ENCODE assay signal across 23 cellular contexts in the genomic region with DNA sequence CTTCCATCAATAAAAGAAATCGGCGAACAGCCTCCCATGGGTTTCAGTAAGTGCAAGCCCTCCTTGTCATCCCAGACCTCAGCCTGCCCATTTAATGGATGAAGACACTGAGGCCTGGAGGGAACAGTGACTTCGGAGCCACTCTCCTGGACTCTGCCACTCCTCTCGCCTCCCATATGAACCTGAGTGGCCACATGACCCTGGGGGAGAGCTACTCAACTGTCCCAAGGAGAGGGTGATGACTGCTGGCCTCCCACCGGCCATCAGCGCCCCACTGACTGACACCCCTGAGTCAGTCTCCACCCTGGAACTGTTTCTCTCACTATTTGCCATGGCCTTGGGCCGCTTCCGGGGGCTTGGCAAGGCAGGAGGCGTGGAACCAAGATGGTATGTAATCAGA. TPM values are rescaled to one million over a fixed set of nuclear protein-coding genes. Genes with fewer than 3 reads are reported as not detected.
A peak's percentile ranks its signal among the peaks of the same experiment; 100 is the strongest.
DNase-seq lines count a peak whose midpoint lies in the region; ATAC-seq, FAIRE-seq and TF ChIP-seq lines count a peak whose summit lies in the region.
"Had no signal": no experiment of that assay in that cellular context is flagged by ENCODE, and none has a peak within 500 bp of the region (broad histone marks: within the 10 kb centered on the region; RNA-seq: fewer than 3 reads in every experiment).

No MANE protein-coding gene starts in this region.

- H2BK20ac ChIP-seq in H1 (ENCODE audit: low read length) = peak overlapping the region; percentile 98; the same call in 1 of the 2 replicates

- TF ChIP-seq POLR2A in H1 (IDR thresholded peaks at IDR 0.05; ENCODE audit: control extremely low read depth in 1 of 2, low read depth in 2 of 2, low read length in 2 of 2) = no peak
- no peak for TF ChIP-seq POLR2A in GM12891 (IDR thresholded peaks at IDR 0.05; ENCODE audit: low read depth, low read length)

- H2BK15ac ChIP-seq in H1 (ENCODE audit: low read length) = no peak overlapping the region

- peaks cover 8% of the 10 kb centered on the region for H3K36me3 Mint-ChIP-seq in activated naive CD8-positive, alpha-beta T cell treated with anti-CD3 and anti-CD28 coated beads, Interleukin-2, amount 10 ng/mL, durations not matched to agents 7 days and 5 days
- no peaks in the 10 kb centered on the region for H3K36me3 Mint-ChIP-seq in activated naive CD8-positive, alpha-beta T cell treated with anti-CD3 and anti-CD28 coated beads, Interleukin-2, amount 50 U/mL, for 24 hours (ENCODE audit: low read depth)
- no peaks in the 10 kb centered on the region for H3K36me3 Mint-ChIP-seq in nephron (ENCODE audit: low read depth)

- no peaks in the 10 kb centered on the region for H3K9me3 Mint-ChIP-seq in activated naive CD8-positive, alpha-beta T cell treated with anti-CD3 and anti-CD28 coated beads, Interleukin-2, amount 10 ng/mL, durations not matched to agents 7 days and 5 days
- no peaks in the 10 kb centered on the region for H3K9me3 Mint-ChIP-seq in activated naive CD8-positive, alpha-beta T cell treated with anti-CD3 and anti-CD28 coated beads, Interleukin-2, amount 50 U/mL, for 24 hours
- no peaks in the 10 kb centered on the region for H3K9me3 Mint-ChIP-seq in nephron
- H3K9me3 Mint-ChIP-seq: activated CD8-positive, alpha-beta T cell treated with anti-CD3 and anti-CD28 coated beads for 36 hours; activated T-cell treated with anti-CD3 and anti-CD28 coated beads, Interleukin-2, amount 50 U/mL, for 24 hours; H9; stimulated activated naive CD8-positive, alpha-beta T cell treated with anti-CD3 and anti-CD28 coated beads, Interleukin-15, Interleukin-2, amounts not matched to agents 100 ng/mL and 50 ng/mL, for 24 hours had no signal

- H3K23me2 ChIP-seq in H1 (ENCODE audit: low read depth, low read length) = no peaks in the 10 kb centered on the region

- H2BK12ac ChIP-seq in H1 (ENCODE audit: low read depth, low read length) = 0 out of 2 replicates have a peak overlapping the region, but pooled peaks have one; percentile 32

- H2AFZ ChIP-seq in H1 (ENCODE audit: low read length) = no peak overlapping the region

- no peak overlapping the region for H4K8ac ChIP-seq in H1 (ENCODE audit: extremely low read depth, insufficient read depth, low read length)

- POLR2A ChIA-PET in activated naive CD8-positive, alpha-beta T cell treated with anti-CD3 and anti-CD28 coated beads, Interleukin-2, amount 10 ng/mL, durations not matched to agents 7 days and 5 days (lab: Charles Lee) = interaction anchor here (0.7 kb wide), 1 partner anchor 82 kb away, joined by 4 read pairs; no protein-coding TSS in a partner anchor
- POLR2A ChIA-PET in H1 (lab: Charles Lee; ENCODE audit: partially characterized antibody) = interaction anchor here (1.5 kb wide), 1 partner anchor 16 kb away, joined by 3 read pairs; no protein-coding TSS in a partner anchor

- H4K91ac ChIP-seq in H1 (replicated peaks; ENCODE audit: insufficient read length, low read length) = no peak overlapping the region

- DNase-seq in activated naive CD8-positive, alpha-beta T cell treated with anti-CD3 and anti-CD28 coated beads, Interleukin-2, amount 10 ng/mL, durations not matched to agents 7 days and 5 days = no peak
- DNase-seq in activated naive CD8-positive, alpha-beta T cell treated with anti-CD3 and anti-CD28 coated beads, Interleukin-2, amount 50 U/mL, for 24 hours = no peak
- no peak for DNase-seq in H1 (ENCODE audit: low read depth in 1 of 2, low spot score in 2 of 2)
- DNase-seq in thoracic aorta (ENCODE audit: low spot score) = no peak
- DNase-seq in T-helper 1 cell = no peak
- no peak for DNase-seq in GM12891 (ENCODE audit: insufficient read length, low spot score)
- DNase-seq: activated CD8-positive, alpha-beta T cell treated with anti-CD3 and anti-CD28 coated beads for 36 hours; activated naive CD4-positive, alpha-beta T cell treated with anti-CD3 and anti-CD28 coated beads, Interleukin-2, amount 50 U/mL, for 16 hours; activated T-cell treated with anti-CD3 and anti-CD28 coated beads, Interleukin-2, amount 50 U/mL, for 24 hours; C1 segment of cervical spinal cord; cortex of kidney; GF-D8; H9; nucleus accumbens; Right ventricle myocardium superior; stimulated activated CD4-positive, alpha-beta T cell treated with anti-CD3 and anti-CD28 coated beads, Interleukin-2, amount 100 ng/mL, for 24 hours; uterus; WERI-Rb-1 had no signal

- TF ChIP-seq CTCF in H1 (IDR thresholded peaks at IDR 0.05; ENCODE audit: control extremely low read depth in 1 of 3, insufficient read depth in 1 of 3, low read depth in 1 of 3, low read length in 3 of 3) = no peak
- TF ChIP-seq CTCF in nephron (IDR thresholded peaks at IDR 0.05; ENCODE audit: unreplicated experiment in 3 of 3) = no peak
- no peak for TF ChIP-seq CTCF in thoracic aorta (IDR thresholded peaks at IDR 0.05)

- H3K14ac ChIP-seq in H1 (ENCODE audit: insufficient read length) = no peak overlapping the region

- FAIRE-seq in H1 (lab: Jason Lieb, UNC) (no peak), GM12891 (lab: Jason Lieb, UNC) (no peak)
- FAIRE-seq: A204.1, GM19239 had no signal

- no peak overlapping the region for H3K4me3 Mint-ChIP-seq in activated naive CD8-positive, alpha-beta T cell treated with anti-CD3 and anti-CD28 coated beads, Interleukin-2, amount 10 ng/mL, durations not matched to agents 7 days and 5 days
- H3K4me3 Mint-ChIP-seq in activated naive CD8-positive, alpha-beta T cell treated with anti-CD3 and anti-CD28 coated beads, Interleukin-2, amount 50 U/mL, for 24 hours = no peak overlapping the region
- H3K4me3 Mint-ChIP-seq in nephron = peak overlapping the region in 2 of 3 experiments; percentile 18 to 56
- H3K4me3 Mint-ChIP-seq: activated CD8-positive, alpha-beta T cell treated with anti-CD3 and anti-CD28 coated beads for 36 hours; activated T-cell treated with anti-CD3 and anti-CD28 coated beads, Interleukin-2, amount 50 U/mL, for 24 hours; stimulated activated naive CD8-positive, alpha-beta T cell treated with anti-CD3 and anti-CD28 coated beads, Interleukin-15, Interleukin-2, amounts not matched to agents 100 ng/mL and 50 ng/mL, for 24 hours had no signal

- peak overlapping the region; percentile 91 for H3K27ac Mint-ChIP-seq in activated naive CD8-positive, alpha-beta T cell treated with anti-CD3 and anti-CD28 coated beads, Interleukin-2, amount 10 ng/mL, durations not matched to agents 7 days and 5 days
- H3K27ac Mint-ChIP-seq in activated naive CD8-positive, alpha-beta T cell treated with anti-CD3 and anti-CD28 coated beads, Interleukin-2, amount 50 U/mL, for 24 hours = no peak overlapping the region
- H3K27ac Mint-ChIP-seq in nephron = peak overlapping the region; percentile 81 to 93 (median 91)
- H3K27ac Mint-ChIP-seq: activated CD8-positive, alpha-beta T cell treated with anti-CD3 and anti-CD28 coated beads for 36 hours; activated T-cell treated with anti-CD3 and anti-CD28 coated beads, Interleukin-2, amount 50 U/mL, for 24 hours; stimulated activated naive CD8-positive, alpha-beta T cell treated with anti-CD3 and anti-CD28 coated beads, Interleukin-15, Interleukin-2, amounts not matched to agents 100 ng/mL and 50 ng/mL, for 24 hours had no signal

- H4K5ac ChIP-seq in H1 (ENCODE audit: insufficient read length, low read depth, low read length) = no peak overlapping the region

- WGBS in H1 (ENCODE audit: extremely low coverage in 1 of 2, insufficient coverage in 1 of 2, insufficient read length in 1 of 2, insufficient replicate concordance in 2 of 2, low coverage in 1 of 2, low lambda C conversion rate in 2 of 2, missing lambda C conversion rate in 1 of 2), 2 experiments = 84% methylated on average over 9 of the region's 9 CpGs; no CpG with 5 or more reads in 1 of the 2 experiments

- peaks cover 0 to 4% of the 10 kb centered on the region in 2 experiments for H4K20me1 ChIP-seq in H1 (replicated peaks in 1 of 2; ENCODE audit: control insufficient read depth in 1 of 2, insufficient read depth in 2 of 2, low read length in 2 of 2)

- H3K4me3 ChIP-seq in H1 (ENCODE audit: extremely low read depth in 1 of 4, insufficient read depth in 2 of 4, low read depth in 3 of 4, low read length in 4 of 4) (no peak overlapping the region), thoracic aorta (no peak overlapping the region)
- H3K4me3 ChIP-seq: uterus had no signal

- peaks cover 0 to 65% of the 10 kb centered on the region in 2 experiments; a peak in 3 of 4 replicates for H3K79me2 ChIP-seq in H1 (ENCODE audit: control insufficient read depth in 1 of 2, insufficient read depth in 2 of 2, low read length in 2 of 2)

- CTCF ChIA-PET in H1 (lab: Charles Lee; ENCODE audit: partially characterized antibody) = interaction anchor here (0.5 to 2.0 kb wide), 10 partner anchors 8 to 110 kb away, joined by 3 to 7 read pairs (median 4); no protein-coding TSS in a partner anchor

- TF ChIP-seq RAD21 in H1 (IDR thresholded peaks at IDR 0.05 in 1 of 2, conservative IDR thresholded peaks at IDR 0.05 in 1 of 2; ENCODE audit: low read depth in 2 of 2, low read length in 2 of 2) = no peak

- H3K27me3 Mint-ChIP-seq in activated naive CD8-positive, alpha-beta T cell treated with anti-CD3 and anti-CD28 coated beads, Interleukin-2, amount 10 ng/mL, durations not matched to agents 7 days and 5 days = peaks cover 2% of the 10 kb centered on the region
- H3K27me3 Mint-ChIP-seq in activated naive CD8-positive, alpha-beta T cell treated with anti-CD3 and anti-CD28 coated beads, Interleukin-2, amount 50 U/mL, for 24 hours = no peaks in the 10 kb centered on the region
- H3K27me3 Mint-ChIP-seq in nephron (ENCODE audit: low read depth) = peaks cover 3% of the 10 kb centered on the region
- H3K27me3 Mint-ChIP-seq: activated CD8-positive, alpha-beta T cell treated with anti-CD3 and anti-CD28 coated beads for 36 hours; activated T-cell treated with anti-CD3 and anti-CD28 coated beads, Interleukin-2, amount 50 U/mL, for 24 hours; stimulated activated naive CD8-positive, alpha-beta T cell treated with anti-CD3 and anti-CD28 coated beads, Interleukin-15, Interleukin-2, amounts not matched to agents 100 ng/mL and 50 ng/mL, for 24 hours had no signal

- H3K4me1 Mint-ChIP-seq in activated naive CD8-positive, alpha-beta T cell treated with anti-CD3 and anti-CD28 coated beads, Interleukin-2, amount 10 ng/mL, durations not matched to agents 7 days and 5 days = peaks cover 67% of the 10 kb centered on the region
- peaks cover 58% of the 10 kb centered on the region for H3K4me1 Mint-ChIP-seq in activated naive CD8-positive, alpha-beta T cell treated with anti-CD3 and anti-CD28 coated beads, Interleukin-2, amount 50 U/mL, for 24 hours
- H3K4me1 Mint-ChIP-seq in nephron = peaks cover 70% of the 10 kb centered on the region

- H3K9me3 ChIP-seq in H1 (ENCODE audit: insufficient read depth in 2 of 2, low read depth in 1 of 2, low read length in 1 of 2) = no peaks in the 10 kb centered on the region
- no peaks in the 10 kb centered on the region for H3K9me3 ChIP-seq in thoracic aorta
- H3K9me3 ChIP-seq: uterus had no signal

- peak overlapping the region; percentile 15; the same call in 1 of the 2 replicates for H3K18ac ChIP-seq in H1 (ENCODE audit: extremely low read depth, low read length)

- no peak overlapping the region; a peak in 1 of 4 replicates for H3K4me2 ChIP-seq in H1 (ENCODE audit: insufficient read depth in 1 of 2, low read depth in 2 of 2, low read length in 2 of 2)

- H3K4ac ChIP-seq in H1 (replicated peaks; ENCODE audit: insufficient read length, low read depth, low read length) = no peak overlapping the region

- no peak overlapping the region for H3K56ac ChIP-seq in H1 (replicated peaks; ENCODE audit: insufficient read length, low read depth, low read length)

- peaks cover 31 to 65% (median 47%) of the 10 kb centered on the region in 4 experiments for H3K4me1 ChIP-seq in H1 (replicated peaks in 1 of 4; ENCODE audit: control insufficient read depth in 3 of 4, insufficient read depth in 4 of 4, low read length in 3 of 4)
- H3K4me1 ChIP-seq in thoracic aorta (ENCODE audit: control insufficient read depth in 1 of 2, low read depth in 2 of 2) = peaks cover 46 to 93% of the 10 kb centered on the region in 2 donors
- H3K4me1 ChIP-seq: uterus had no signal

- no peak for ATAC-seq in activated naive CD8-positive, alpha-beta T cell treated with anti-CD3 and anti-CD28 coated beads, Interleukin-2, amount 10 ng/mL, durations not matched to agents 7 days and 5 days (ENCODE audit: low read depth)
- ATAC-seq in activated naive CD8-positive, alpha-beta T cell treated with anti-CD3 and anti-CD28 coated beads, Interleukin-2, amount 50 U/mL, for 24 hours = no peak
- ATAC-seq in thoracic aorta (ENCODE audit: insufficient number of reproducible peaks, low FRiP score, low read depth) (no peak), GM21367 (IDR thresholded peaks at IDR 0.05; ENCODE audit: unreplicated experiment) (no peak)
- ATAC-seq: activated CD8-positive, alpha-beta T cell treated with anti-CD3 and anti-CD28 coated beads for 36 hours had no signal

- no peak overlapping the region; the same call in 1 of the 2 replicates for H2AK5ac ChIP-seq in H1 (ENCODE audit: low read depth, low read length)

- peak overlapping the region; percentile 61 for H2BK120ac ChIP-seq in H1 (replicated peaks; ENCODE audit: low read depth, low read length)

- no peak for TF ChIP-seq EP300 in H1 (IDR thresholded peaks at IDR 0.05; ENCODE audit: borderline replicate concordance in 1 of 2, low read depth in 2 of 2, low read length in 2 of 2)

- H3K79me1 ChIP-seq in H1 (ENCODE audit: low read depth, low read length) = peaks cover 20% of the 10 kb centered on the region

- H3K36me3 ChIP-seq in H1 (ENCODE audit: control insufficient read depth in 2 of 4, insufficient read depth in 4 of 4, low read length in 3 of 4) (no peaks in the 10 kb centered on the region), thoracic aorta (no peaks in the 10 kb centered on the region)
- H3K36me3 ChIP-seq: uterus, WERI-Rb-1 had no signal

- no peak overlapping the region for H3K9ac ChIP-seq in H1 (replicated peaks in 1 of 4; ENCODE audit: extremely low read depth in 1 of 4, low read depth in 3 of 4, low read length in 3 of 4)

- peak overlapping the region; percentile 82; the same call in 1 of the 2 replicates for H2BK5ac ChIP-seq in H1 (ENCODE audit: low read depth, low read length)

- H3K27ac ChIP-seq in H1 (ENCODE audit: low read depth, low read length) (no peak overlapping the region), thoracic aorta (peak overlapping the region; percentile 55 to 66)
- H3K27ac ChIP-seq: WERI-Rb-1 had no signal

- no peak overlapping the region for H3K23ac ChIP-seq in H1 (ENCODE audit: insufficient read length)

- H3K27me3 ChIP-seq in H1 (replicated peaks in 1 of 4; ENCODE audit: control insufficient read depth in 3 of 4, extremely low read depth in 1 of 4, insufficient read depth in 3 of 4, low read length in 3 of 4) (no peaks in the 10 kb centered on the region), thoracic aorta (replicated peaks; ENCODE audit: insufficient read depth) (no peaks in the 10 kb centered on the region)
- H3K27me3 ChIP-seq: uterus had no signal

RNA-seq across cellular contexts. Expression of gene LRP5, which starts 17.1 kb away (rescaled TPM):
- total RNA-seq in activated naive CD8-positive, alpha-beta T cell treated with anti-CD3 and anti-CD28 coated beads, Interleukin-2, amount 10 ng/mL, durations not matched to agents 7 days and 5 days = 10 to 100 TPM; 22.3 to 23.3 TPM
- total RNA-seq in H1 (2021; fragmentation: NEBNext Ultra II Directional; extraction: Animal tissue kit (Norgen Biotek cat#: 25700)) = 35.4 and 38.9 TPM in 2 replicates
- polyA plus RNA-seq in H1 (2011; rRNA removed) = 19.0 and 31.5 TPM in 2 replicates
- polyA plus RNA-seq in H1 (2011; cell fraction: cytosol; rRNA removed) = 13.8 TPM
- polyA plus RNA-seq in H1 (2011; cell fraction: nucleus; rRNA removed) = 38.9 TPM
- polyA plus RNA-seq in H1 (2012, experiment 1 of 2) = 17.8 to 35.8 TPM (median 32.9 TPM) in 4 replicates
- polyA plus RNA-seq in H1 (2012, experiment 2 of 2) = 29.9 TPM
- polyA plus RNA-seq in H1 (2013, experiment 1 of 2) = 62.7 TPM
- polyA plus RNA-seq in H1 (2013, experiment 2 of 2) = 63.2 TPM
- polyA minus RNA-seq in H1 (2011; rRNA and poly(A)+ RNA removed) = 22.5 and 24.7 TPM in 2 replicates
- polyA minus RNA-seq in H1 (2011; cell fraction: cytosol; rRNA and poly(A)+ RNA removed) = 27.4 TPM
- polyA minus RNA-seq in H1 (2011; cell fraction: nucleus; rRNA and poly(A)+ RNA removed) = 23.6 TPM
- total RNA-seq in thoracic aorta = 10 to 100 TPM; 67.2 to 99.1 TPM
- 5.2 TPM for polyA plus RNA-seq in GM12891 (2012; ENCODE audit: low read depth, missing spikeins)

RNA-seq across cellular contexts. Expression of gene C11orf24, which starts 57.7 kb away (rescaled TPM):
- 10 to 100 TPM; 23.1 to 23.5 TPM for total RNA-seq in activated naive CD8-positive, alpha-beta T cell treated with anti-CD3 and anti-CD28 coated beads, Interleukin-2, amount 10 ng/mL, durations not matched to agents 7 days and 5 days
- total RNA-seq in H1 (2021; fragmentation: NEBNext Ultra II Directional; extraction: Animal tissue kit (Norgen Biotek cat#: 25700)) = 45.3 and 45.4 TPM in 2 replicates
- 51.7 and 63.5 TPM in 2 replicates for polyA plus RNA-seq in H1 (2011; rRNA removed)
- 41.2 TPM for polyA plus RNA-seq in H1 (2011; cell fraction: cytosol; rRNA removed)
- polyA plus RNA-seq in H1 (2011; cell fraction: nucleus; rRNA removed) = 46.1 TPM
- polyA plus RNA-seq in H1 (2012, experiment 1 of 2) = 31.5 to 47.3 TPM (median 39.6 TPM) in 4 replicates
- 35.9 TPM for polyA plus RNA-seq in H1 (2012, experiment 2 of 2)
- polyA plus RNA-seq in H1 (2013, experiment 1 of 2) = 70.2 TPM
- 79.0 TPM for polyA plus RNA-seq in H1 (2013, experiment 2 of 2)
- polyA minus RNA-seq in H1 (2011; rRNA and poly(A)+ RNA removed) = 18.7 and 23.8 TPM in 2 replicates
- polyA minus RNA-seq in H1 (2011; cell fraction: cytosol; rRNA and poly(A)+ RNA removed) = 33.8 TPM
- 28.2 TPM for polyA minus RNA-seq in H1 (2011; cell fraction: nucleus; rRNA and poly(A)+ RNA removed)
- total RNA-seq in thoracic aorta = 10 to 100 TPM; 37.9 to 63.0 TPM
- 33.0 TPM for polyA plus RNA-seq in GM12891 (2012; ENCODE audit: low read depth, missing spikeins)

Comparison
In these comparisons a context has a peak if more than half of its experiments do, and no peak if none do; other contexts are left out.
1. H3K4me3 Mint-ChIP-seq: peak in nephron (2 of 3); none in activated naive CD8-positive, alpha-beta T cell treated with anti-CD3 and anti-CD28 coated beads, Interleukin-2, amount 10 ng/mL, durations not matched to agents 7 days and 5 days (single experiment) and activated naive CD8-positive, alpha-beta T cell treated with anti-CD3 and anti-CD28 coated beads, Interleukin-2, amount 50 U/mL, for 24 hours (single experiment).